ENCODE assay signal across 6 cellular contexts in the genomic region with DNA sequence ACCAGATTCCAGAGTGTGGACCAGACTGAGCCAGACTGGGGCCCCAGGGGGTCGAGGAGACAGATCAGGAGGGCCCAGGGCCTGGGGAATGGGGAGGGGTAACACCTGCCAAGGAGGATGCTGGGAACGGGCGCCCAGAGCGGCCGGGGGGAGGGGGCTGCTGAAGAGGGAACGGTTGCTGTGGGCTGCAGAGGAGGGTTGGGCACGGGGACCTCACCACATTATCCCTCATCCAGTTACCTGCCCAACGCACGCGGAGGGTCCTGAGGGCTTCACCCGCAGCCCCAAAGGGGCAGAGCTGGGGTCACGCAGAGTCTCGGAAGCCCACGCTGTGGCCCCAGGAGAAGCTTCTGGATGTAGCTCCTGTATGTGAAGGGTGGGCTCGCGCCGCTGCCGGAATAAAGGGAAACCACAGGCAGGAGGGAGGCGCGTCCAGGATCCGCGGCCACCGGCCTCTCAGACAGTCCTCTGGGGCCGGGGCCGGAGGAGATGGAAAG.
A peak's percentile ranks its signal among the peaks of the same experiment; 100 is the strongest.
DNase-seq lines count a peak whose midpoint lies in the region; ATAC-seq and TF ChIP-seq lines count a peak whose summit lies in the region.

No MANE protein-coding gene starts in this region.

- H3K36me3 ChIP-seq in adipocyte (ENCODE audit: control insufficient read depth, insufficient read depth, low read length, severe bottlenecking) (peaks cover 28% of the 10 kb centered on the region), mucosa of stomach (ENCODE audit: control insufficient read depth, insufficient read depth, low read length) (peaks cover under 1% of the 10 kb centered on the region)

- DNase-seq in adipocyte (ENCODE audit: low read depth): peak; percentile 50
- DNase-seq in SIG-M5 (lab: John Stamatoyannopoulos, UW): no peak
- no peak for DNase-seq in NCI-H1694 (lab: John Stamatoyannopoulos, UW)
- no peak for DNase-seq in GM13976 (ENCODE audit: low spot score)

- TF ChIP-seq CTCF in GM13976 (IDR thresholded peaks at IDR 0.05; ENCODE audit: borderline replicate concordance, control extremely low read depth, extremely low read depth, insufficient read depth, missing control alignments): no peak

- H3K27me3 ChIP-seq in adipocyte (replicated peaks; ENCODE audit: control insufficient read depth, insufficient read depth, low read length) (no peaks in the 10 kb centered on the region), mucosa of stomach (ENCODE audit: control insufficient read depth, insufficient read depth, low read length) (no peaks in the 10 kb centered on the region)

- ATAC-seq in HG02840 (IDR thresholded peaks at IDR 0.05; ENCODE audit: low FRiP score, unreplicated experiment): peak; percentile 4

- in situ Hi-C loops in GM13976 (cut with MboI; ENCODE audit: low sequenced_read_pairs, unreplicated experiment): loop anchor here (10.0 kb wide), 1 partner anchor 45 kb away; no protein-coding TSS in a partner anchor

- H3K4me1 ChIP-seq in adipocyte (ENCODE audit: control insufficient read depth, insufficient read depth, low read length): peaks cover 11% of the 10 kb centered on the region
- H3K4me1 ChIP-seq in mucosa of stomach (ENCODE audit: control insufficient read depth, insufficient read depth, low read length): peaks cover 14% of the 10 kb centered on the region

- H3K9me3 ChIP-seq in adipocyte (ENCODE audit: control insufficient read depth, low read length) (no peaks in the 10 kb centered on the region), mucosa of stomach (ENCODE audit: control insufficient read depth, low read length) (no peaks in the 10 kb centered on the region)

- H3K4me3 ChIP-seq in adipocyte (ENCODE audit: low read length) (peak overlapping the region; percentile 84), mucosa of stomach (ENCODE audit: low read length) (no peak overlapping the region)

- H3K9ac ChIP-seq in adipocyte (ENCODE audit: low read length) (peak overlapping the region; percentile 86), mucosa of stomach (ENCODE audit: low read length) (peak overlapping the region; percentile 59)
